In genomic region chr6:3327403-3327802, GRCh38 we compare ENCODE assay signal across 3 cellular contexts.
TF ChIP-seq lines count a peak whose summit lies in the region.

No MANE protein-coding gene starts in this region.

TF ChIP-seq in HepG2, 621 proteins besides CTCF, POLR2A, EP300 and RAD21 (continues in another document):
- peak; percentile 79 for TF ChIP-seq ZNF629 (CRISPR knock-in tag; conservative IDR thresholded peaks at IDR 0.05)
- TF ChIP-seq PRDM15 (CRISPR knock-in tag; IDR thresholded peaks at IDR 0.05), result no peak
- TF ChIP-seq, protein P1, sequence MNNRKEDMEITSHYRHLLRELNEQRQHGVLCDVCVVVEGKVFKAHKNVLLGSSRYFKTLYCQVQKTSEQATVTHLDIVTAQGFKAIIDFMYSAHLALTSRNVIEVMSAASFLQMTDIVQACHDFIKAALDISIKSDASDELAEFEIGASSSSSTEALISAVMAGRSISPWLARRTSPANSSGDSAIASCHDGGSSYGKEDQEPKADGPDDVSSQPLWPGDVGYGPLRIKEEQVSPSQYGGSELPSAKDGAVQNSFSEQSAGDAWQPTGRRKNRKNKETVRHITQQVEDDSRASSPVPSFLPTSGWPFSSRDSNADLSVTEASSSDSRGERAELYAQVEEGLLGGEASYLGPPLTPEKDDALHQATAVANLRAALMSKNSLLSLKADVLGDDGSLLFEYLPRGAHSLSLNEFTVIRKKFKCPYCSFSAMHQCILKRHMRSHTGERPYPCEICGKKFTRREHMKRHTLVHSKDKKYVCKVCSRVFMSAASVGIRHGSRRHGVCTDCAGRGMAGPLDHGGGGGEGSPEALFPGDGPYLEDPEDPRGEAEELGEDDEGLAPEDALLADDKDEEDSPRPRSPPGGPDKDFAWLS (CRISPR knock-in tag; IDR thresholded peaks at IDR 0.05; ENCODE audit: borderline replicate concordance), result no peak
- TF ChIP-seq CHCHD3 (CRISPR knock-in tag; IDR thresholded peaks at IDR 0.05), result no peak
- TF ChIP-seq ZNF501 (CRISPR knock-in tag; IDR thresholded peaks at IDR 0.05), result no peak

TF ChIP-seq in K562, 482 proteins besides CTCF, POLR2A, EP300 and RAD21:
- no peak for TF ChIP-seq XRCC5 (IDR thresholded peaks at IDR 0.05; ENCODE audit: low read depth, low read length)
- no peak for TF ChIP-seq CEBPG (CRISPR knock-in tag; IDR thresholded peaks at IDR 0.05)
- no peak for TF ChIP-seq CEBPG (tag; conservative IDR thresholded peaks at IDR 0.05 in 1 of 2, IDR thresholded peaks at IDR 0.05 in 1 of 2)
- peak; percentile 43 for TF ChIP-seq RBM25 (IDR thresholded peaks at IDR 0.05; ENCODE audit: low read depth, low read length, severe bottlenecking)
- no peak for TF ChIP-seq HDAC2 (IDR thresholded peaks at IDR 0.05)
- peak; percentile 64 for TF ChIP-seq BCOR (IDR thresholded peaks at IDR 0.05)
- peak; percentile 63 for TF ChIP-seq POLR3A (IDR thresholded peaks at IDR 0.05; ENCODE audit: borderline replicate concordance, extremely low read depth, insufficient read depth, insufficient read length)
- TF ChIP-seq TBP (optimal IDR thresholded peaks at IDR 0.05; ENCODE audit: low read depth, low read length), result peak; percentile 41
- TF ChIP-seq KDM1A (IDR thresholded peaks at IDR 0.05), result peak; percentile 34 to 48; a peak in 2 of 4 replicates
- no peak for TF ChIP-seq ZNF696 (CRISPR knock-in tag; conservative IDR thresholded peaks at IDR 0.05)
- TF ChIP-seq NR2C2 (CRISPR knock-in tag; IDR thresholded peaks at IDR 0.05), result no peak
- no peak for TF ChIP-seq NR2C2 (tag; IDR thresholded peaks at IDR 0.05)
- TF ChIP-seq CHD4 (IDR thresholded peaks at IDR 0.05; ENCODE audit: insufficient read depth, insufficient replicate concordance, low read depth, low read length, poor library complexity, severe bottlenecking), result peak; percentile 52

TF ChIP-seq in SK-N-SH, 30 proteins besides CTCF, POLR2A, EP300 and RAD21:
- TF ChIP-seq FOXM1 (IDR thresholded peaks at IDR 0.05; ENCODE audit: low read depth), result no peak
- TF ChIP-seq, protein P2, sequence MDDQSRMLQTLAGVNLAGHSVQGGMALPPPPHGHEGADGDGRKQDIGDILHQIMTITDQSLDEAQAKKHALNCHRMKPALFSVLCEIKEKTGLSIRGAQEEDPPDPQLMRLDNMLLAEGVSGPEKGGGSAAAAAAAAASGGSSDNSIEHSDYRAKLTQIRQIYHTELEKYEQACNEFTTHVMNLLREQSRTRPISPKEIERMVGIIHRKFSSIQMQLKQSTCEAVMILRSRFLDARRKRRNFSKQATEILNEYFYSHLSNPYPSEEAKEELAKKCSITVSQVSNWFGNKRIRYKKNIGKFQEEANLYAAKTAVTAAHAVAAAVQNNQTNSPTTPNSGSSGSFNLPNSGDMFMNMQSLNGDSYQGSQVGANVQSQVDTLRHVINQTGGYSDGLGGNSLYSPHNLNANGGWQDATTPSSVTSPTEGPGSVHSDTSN (IDR thresholded peaks at IDR 0.05), result no peak
- no peak for TF ChIP-seq TCF12 (IDR thresholded peaks at IDR 0.05)
- no peak for TF ChIP-seq ZBTB33 (IDR thresholded peaks at IDR 0.05; ENCODE audit: borderline replicate concordance, low read depth)
- no peak for TF ChIP-seq GABPA (IDR thresholded peaks at IDR 0.05; ENCODE audit: low read depth)
- no peak for TF ChIP-seq EZH2phosphoT487 (IDR thresholded peaks at IDR 0.05; ENCODE audit: borderline replicate concordance, low read depth)
- no peak for TF ChIP-seq GATA2 (CRISPR knock-in tag; IDR thresholded peaks at IDR 0.05)
- TF ChIP-seq, protein P3, sequence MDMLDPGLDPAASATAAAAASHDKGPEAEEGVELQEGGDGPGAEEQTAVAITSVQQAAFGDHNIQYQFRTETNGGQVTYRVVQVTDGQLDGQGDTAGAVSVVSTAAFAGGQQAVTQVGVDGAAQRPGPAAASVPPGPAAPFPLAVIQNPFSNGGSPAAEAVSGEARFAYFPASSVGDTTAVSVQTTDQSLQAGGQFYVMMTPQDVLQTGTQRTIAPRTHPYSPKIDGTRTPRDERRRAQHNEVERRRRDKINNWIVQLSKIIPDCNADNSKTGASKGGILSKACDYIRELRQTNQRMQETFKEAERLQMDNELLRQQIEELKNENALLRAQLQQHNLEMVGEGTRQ (IDR thresholded peaks at IDR 0.05; ENCODE audit: borderline replicate concordance, low read depth, low read length), result no peak
- TF ChIP-seq, protein P4, sequence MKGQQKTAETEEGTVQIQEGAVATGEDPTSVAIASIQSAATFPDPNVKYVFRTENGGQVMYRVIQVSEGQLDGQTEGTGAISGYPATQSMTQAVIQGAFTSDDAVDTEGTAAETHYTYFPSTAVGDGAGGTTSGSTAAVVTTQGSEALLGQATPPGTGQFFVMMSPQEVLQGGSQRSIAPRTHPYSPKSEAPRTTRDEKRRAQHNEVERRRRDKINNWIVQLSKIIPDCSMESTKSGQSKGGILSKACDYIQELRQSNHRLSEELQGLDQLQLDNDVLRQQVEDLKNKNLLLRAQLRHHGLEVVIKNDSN (IDR thresholded peaks at IDR 0.05; ENCODE audit: borderline replicate concordance, low read depth), result no peak
- no peak for TF ChIP-seq RCOR1 (IDR thresholded peaks at IDR 0.05; ENCODE audit: low read length)
- TF ChIP-seq JUND (IDR thresholded peaks at IDR 0.05), result no peak
- TF ChIP-seq YY1 (IDR thresholded peaks at IDR 0.05; ENCODE audit: low read depth), result no peak
- no peak for TF ChIP-seq POLR2AphosphoS5 (IDR thresholded peaks at IDR 0.05; ENCODE audit: low read depth, low read length)
- TF ChIP-seq CHD2 (IDR thresholded peaks at IDR 0.05; ENCODE audit: low read length, partially characterized antibody), result no peak
- no peak for TF ChIP-seq FOXJ3 (CRISPR knock-in tag; IDR thresholded peaks at IDR 0.05)
- TF ChIP-seq RFX5 (IDR thresholded peaks at IDR 0.05; ENCODE audit: low read length), result no peak
- no peak for TF ChIP-seq SIN3A (IDR thresholded peaks at IDR 0.05; ENCODE audit: borderline replicate concordance, low read depth, low read length)
